In genomic region chr7:95511716-95512260, GRCh38 we compare ENCODE assay signal across 7 cellular contexts. TPM values are rescaled to one million over a fixed set of nuclear protein-coding genes. Genes with fewer than 3 reads are reported as not detected.
A peak's percentile ranks its signal among the peaks of the same experiment; 100 is the strongest.
DNase-seq lines count a peak whose midpoint lies in the region; TF ChIP-seq lines count a peak whose summit lies in the region.

No MANE protein-coding gene starts in this region.

- H3K18ac ChIP-seq in H9 (ENCODE audit: insufficient read length, low read depth, low read length), result no peak overlapping the region

- H3K56ac ChIP-seq in H9 (ENCODE audit: insufficient read length, low read depth, low read length), result no peak overlapping the region

- no peaks in the 10 kb centered on the region for H3K79me2 ChIP-seq in H9 (ENCODE audit: insufficient read depth, low read length)

- no peaks in the 10 kb centered on the region for H3K36me3 ChIP-seq in SK-N-MC (ENCODE audit: insufficient read depth, low read length)
- H3K36me3 ChIP-seq in sigmoid colon, result no peaks in the 10 kb centered on the region

- H2AFZ ChIP-seq in H9 (ENCODE audit: low read length), result peak overlapping the region; percentile 100

- H3K4me2 ChIP-seq in H9 (ENCODE audit: insufficient read depth, insufficient read length, low read length), result peak overlapping the region; percentile 8

- H4K5ac ChIP-seq in H9 (ENCODE audit: insufficient read length, low read depth, low read length), result no peak overlapping the region

- intact Hi-C loops in sigmoid colon (cut with DNase I), result loop anchor here (1.0 kb wide), 1 partner anchor 179 kb away; no protein-coding TSS in a partner anchor

- H2BK5ac ChIP-seq in H9 (ENCODE audit: insufficient read length, low read length), result peak overlapping the region; percentile 12

- H3K27ac ChIP-seq in H9 (ENCODE audit: insufficient read length, low read depth, low read length), result no peak overlapping the region
- no peak overlapping the region for H3K27ac ChIP-seq in SK-N-MC
- no peak overlapping the region for H3K27ac ChIP-seq in sigmoid colon

- 0 out of 2 replicates have a peak, but pooled peaks cover 2% of the 10 kb centered on the region for H3K4me1 ChIP-seq in H9 (ENCODE audit: insufficient read depth, low read length)
- no peaks in the 10 kb centered on the region for H3K4me1 ChIP-seq in sigmoid colon

- no peaks in the 10 kb centered on the region for H3K36me3 Mint-ChIP-seq in H9 (ENCODE audit: insufficient read depth in 1 of 3, low read depth in 3 of 3)

- no peak overlapping the region for H2AK5ac ChIP-seq in H9 (ENCODE audit: insufficient read length, low read length)

- peak overlapping the region in 1 of 3 experiments; percentile 29; a peak in 1 of 7 replicates for H3K27ac Mint-ChIP-seq in H9

- peaks cover 3 to 11% of the 10 kb centered on the region in 2 experiments; a peak in 3 of 4 replicates for H3K4me1 Mint-ChIP-seq in H9

- H3K4me3 ChIP-seq in GM12865 (ENCODE audit: low read depth, low read length) (no peak overlapping the region), SK-N-MC (0 out of 2 replicates have a peak overlapping the region, but pooled peaks have one; percentile 11), sigmoid colon (no peak overlapping the region)

- no peak overlapping the region for H2BK120ac ChIP-seq in H9 (ENCODE audit: low read depth, low read length, poor library complexity, severe bottlenecking)

- H3K9me3 ChIP-seq in H9 (ENCODE audit: control insufficient read depth, low read depth, low read length) (no peaks in the 10 kb centered on the region), SK-N-MC (ENCODE audit: low read depth, low read length) (no peaks in the 10 kb centered on the region), sigmoid colon (no peaks in the 10 kb centered on the region)

- no peak overlapping the region for H4K8ac ChIP-seq in H9 (replicated peaks; ENCODE audit: insufficient read length, low read depth, low read length)

- no peak for TF ChIP-seq POLR2A in sigmoid colon (IDR thresholded peaks at IDR 0.05)

- H4K20me1 ChIP-seq in H9 (ENCODE audit: control insufficient read depth, insufficient read depth, insufficient read length), result no peaks in the 10 kb centered on the region

- H3K27me3 ChIP-seq in H9 (ENCODE audit: insufficient read depth, low read length) (no peaks in the 10 kb centered on the region), sigmoid colon (no peaks in the 10 kb centered on the region)

- TF ChIP-seq CTCF in GM12865 (IDR thresholded peaks at IDR 0.05; ENCODE audit: insufficient read depth, low read depth, low read length, missing control alignments) (peak; percentile 88), H9 (conservative IDR thresholded peaks at IDR 0.05) (peak; percentile 94), LNCAP (IDR thresholded peaks at IDR 0.05) (peak; percentile 92), sigmoid colon (IDR thresholded peaks at IDR 0.05) (peak; percentile 69 to 92 (median 86))

- DNase-seq in GM12865 (ENCODE audit: low read depth), result peak; percentile 82
- peak; percentile 75 for DNase-seq in H9
- peak; percentile 39 for DNase-seq in SK-N-MC (ENCODE audit: low read depth, low spot score)
- DNase-seq in amygdala (lab: John Stamatoyannopoulos, UW), result peak in 50 of 56 donors; percentile 5 to 91 (median 42)
- peak; percentile 21 for DNase-seq in hepatic stellate cell (ENCODE audit: low spot score)
- peak; percentile 84 for DNase-seq in sigmoid colon

- no peak for TF ChIP-seq EP300 in sigmoid colon (IDR thresholded peaks at IDR 0.05)

- H2BK20ac ChIP-seq in H9 (ENCODE audit: low read depth, low read length, poor library complexity, severe bottlenecking), result no peak overlapping the region

- H3K27me3 Mint-ChIP-seq in H9 (ENCODE audit: low read depth), result peaks cover 6% of the 10 kb centered on the region; the same call in 1 of the 2 replicates

- H4K91ac ChIP-seq in H9 (ENCODE audit: insufficient read length, low read depth, low read length), result no peak overlapping the region

- H3K79me1 ChIP-seq in H9 (ENCODE audit: insufficient read depth, low read depth, low read length, poor library complexity, severe bottlenecking), result no peaks in the 10 kb centered on the region

- no peak overlapping the region for H3K4ac ChIP-seq in H9 (ENCODE audit: low read depth, low read length)

- no peak overlapping the region for H2BK15ac ChIP-seq in H9 (ENCODE audit: low read depth, low read length)

- H3K23ac ChIP-seq in H9 (ENCODE audit: insufficient read length, low read depth, low read length), result no peak overlapping the region

- no CpG with 5 or more reads among the region's 6 CpGs for WGBS in H9 (ENCODE audit: extremely low coverage, insufficient read length, low lambda C conversion rate)
- 11 to 12% methylated on average over 6 of the region's 6 CpGs for WGBS in sigmoid colon, 2 donors

- H3K9me3 Mint-ChIP-seq in H9, result no peaks in the 10 kb centered on the region

- H3K23me2 ChIP-seq in H9 (ENCODE audit: insufficient read length, low read depth, low read length, poor library complexity, severe bottlenecking), result no peaks in the 10 kb centered on the region

- no peak overlapping the region for H3T11ph ChIP-seq in H9 (ENCODE audit: low read length)

- no peak overlapping the region for H3K4me3 Mint-ChIP-seq in H9

- no peak overlapping the region for H2BK12ac ChIP-seq in H9 (ENCODE audit: insufficient read length, low read depth, low read length)

- H3K9ac ChIP-seq in H9 (ENCODE audit: extremely low read depth, insufficient read length, low read length) (no peak overlapping the region), SK-N-MC (ENCODE audit: insufficient read length) (no peak overlapping the region)

- H3K14ac ChIP-seq in H9 (ENCODE audit: insufficient read depth, low read length), result no peak overlapping the region

RNA-seq across cellular contexts. Expression of gene ASB4, which starts 26.0 kb away (rescaled TPM):
- total RNA-seq in H9 (2021), result not detected in 2 replicates
- total RNA-seq in sigmoid colon, result not detected
- polyA plus RNA-seq in sigmoid colon, result under 1 TPM in 1 of 3 donors, not detected in 2; 0.19 TPM

Comparison
In these comparisons a context has a peak if more than half of its experiments do, and no peak if none do; other contexts are left out.
1. DNase-seq: peak in every context shown above with its lines; median percentile 84 in sigmoid colon; 82 in GM12865; 75 in H9; 42 in amygdala; 39 in SK-N-MC; 21 in hepatic stellate cell.